In the genomic region with DNA sequence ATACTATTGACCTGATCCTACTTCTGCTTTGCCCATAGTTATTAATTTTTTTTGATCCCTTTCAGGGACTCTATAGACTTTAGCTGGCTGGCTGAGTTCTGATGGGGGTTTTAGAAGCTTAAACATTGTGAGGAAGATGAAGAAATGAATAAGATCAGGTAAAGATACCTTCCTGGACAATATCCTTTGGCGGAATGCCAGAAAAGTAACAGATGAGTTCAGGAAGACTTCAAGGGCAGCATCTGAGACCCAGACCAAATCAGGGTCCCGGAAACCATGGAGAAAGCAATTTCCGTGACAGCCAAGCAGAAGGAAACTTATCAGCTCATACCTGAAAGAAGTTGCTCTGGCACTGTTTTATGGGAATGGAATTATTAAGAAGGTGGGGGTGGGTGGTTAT, we compare ENCODE assay signal across 24 cellular contexts.
DNase-seq lines count a peak whose midpoint lies in the region; ATAC-seq and TF ChIP-seq lines count a peak whose summit lies in the region.
"Had no signal": no experiment of that assay in that cellular context is flagged by ENCODE, and none has a peak within 500 bp of the region (broad histone marks: within the 10 kb centered on the region; RNA-seq: fewer than 3 reads in every experiment).

No MANE protein-coding gene starts in this region.

- no peak for ATAC-seq in CD8-positive, alpha-beta T cell
- no peak for ATAC-seq in activated CD8-positive, alpha-beta T cell treated with anti-CD3 and anti-CD28 coated beads for 36 hours
- no peak for ATAC-seq in effector memory CD8-positive, alpha-beta T cell (replicated peaks)
- ATAC-seq in GM23338, result no peak
- ATAC-seq: foreskin keratinocyte, heart left ventricle, pancreas had no signal

- H3K4me3 ChIP-seq in CD8-positive, alpha-beta T cell (ENCODE audit: low read depth, low read length), result no peak overlapping the region
- no peak overlapping the region for H3K4me3 ChIP-seq in GM23338
- H3K4me3 ChIP-seq: ascending aorta, cardiac muscle cell, coronary artery, esophagus muscularis mucosa, heart left ventricle, lung, pancreas, SJSA1 had no signal

- H3K4me2 ChIP-seq in GM23338, result no peak overlapping the region

- CTCF ChIA-PET in activated CD4-positive, alpha-beta T cell treated with anti-CD3 and anti-CD28 coated beads, Interleukin-2, amount 10 ng/mL, durations not matched to agents 7 days and 5 days (lab: Charles Lee), result interaction anchor here (0.6 to 2.7 kb wide), 8 partner anchors 9 to 905 kb away, joined by 3 to 11 read pairs (median 4); no protein-coding TSS in a partner anchor
- CTCF ChIA-PET in CD8-positive, alpha-beta T cell (lab: Charles Lee), result interaction anchor here (1.0 to 10.5 kb wide), 13 partner anchors 10 to 905 kb away, joined by 3 to 109 read pairs (median 4); no protein-coding TSS in a partner anchor
- CTCF ChIA-PET in activated CD8-positive, alpha-beta T cell treated with anti-CD3 and anti-CD28 coated beads for 36 hours (lab: Charles Lee), result interaction anchor here (0.7 to 7.8 kb wide), 14 partner anchors 9 to 904 kb away, joined by 3 to 51 read pairs (median 4); no protein-coding TSS in a partner anchor

- DNase-seq in activated CD4-positive, alpha-beta T cell treated with anti-CD3 and anti-CD28 coated beads, Interleukin-2, amount 10 ng/mL, durations not matched to agents 7 days and 5 days, result no peak
- no peak for DNase-seq in activated CD4-positive, alpha-beta T cell treated with anti-CD3 and anti-CD28 coated beads, Interleukin-2, amount 50 U/mL, for 48 hours
- DNase-seq in CD8-positive, alpha-beta T cell, result no peak
- no peak for DNase-seq in activated CD8-positive, alpha-beta T cell treated with anti-CD3 and anti-CD28 coated beads for 36 hours
- no peak for DNase-seq in effector memory CD8-positive, alpha-beta T cell
- no peak for DNase-seq in GM23338 (ENCODE audit: low spot score)
- DNase-seq in posterior cingulate gyrus, result no peak
- no peak for DNase-seq in occipital lobe (lab: John Stamatoyannopoulos, UW)
- DNase-seq: BE2C; Caco-2; foreskin keratinocyte; H7; heart left ventricle; MM.1S; NCI-H2029; NCI-H226; pancreas; stimulated activated CD4-positive, alpha-beta T cell treated with anti-CD3 and anti-CD28 coated beads, Interleukin-2, amount 100 ng/mL, for 48 hours had no signal

- H3K27ac ChIP-seq in CD8-positive, alpha-beta T cell (ENCODE audit: low read depth, low read length), result peak overlapping the region; percentile 23
- H3K27ac ChIP-seq in GM23338 (ENCODE audit: low read depth), result no peak overlapping the region
- H3K27ac ChIP-seq: ascending aorta, cardiac muscle cell, coronary artery, esophagus muscularis mucosa, foreskin keratinocyte, pancreas, SJSA1 had no signal

- peak overlapping the region; percentile 93 for H3K27ac Mint-ChIP-seq in activated CD4-positive, alpha-beta T cell treated with anti-CD3 and anti-CD28 coated beads, Interleukin-2, amount 10 ng/mL, durations not matched to agents 7 days and 5 days
- H3K27ac Mint-ChIP-seq in CD8-positive, alpha-beta T cell, result peak overlapping the region; percentile 93
- H3K27ac Mint-ChIP-seq in activated CD8-positive, alpha-beta T cell treated with anti-CD3 and anti-CD28 coated beads for 36 hours, result peak overlapping the region; percentile 83
- H3K27ac Mint-ChIP-seq in effector memory CD8-positive, alpha-beta T cell, result peak overlapping the region; percentile 82 to 90
- H3K27ac Mint-ChIP-seq in GM23338, result no peak overlapping the region

- no peaks in the 10 kb centered on the region for H3K36me3 ChIP-seq in CD8-positive, alpha-beta T cell (ENCODE audit: insufficient read depth, low read length)
- no peaks in the 10 kb centered on the region for H3K36me3 ChIP-seq in GM23338 (ENCODE audit: insufficient read depth)
- H3K36me3 ChIP-seq: ascending aorta, BE2C, cardiac muscle cell, esophagus muscularis mucosa, heart left ventricle, pancreas, SJSA1 had no signal

- H3K36me3 Mint-ChIP-seq in activated CD4-positive, alpha-beta T cell treated with anti-CD3 and anti-CD28 coated beads, Interleukin-2, amount 10 ng/mL, durations not matched to agents 7 days and 5 days (ENCODE audit: low read depth), result peaks cover 20% of the 10 kb centered on the region
- H3K36me3 Mint-ChIP-seq in CD8-positive, alpha-beta T cell, result no peaks in the 10 kb centered on the region
- H3K36me3 Mint-ChIP-seq in activated CD8-positive, alpha-beta T cell treated with anti-CD3 and anti-CD28 coated beads for 36 hours (ENCODE audit: low read depth), result no peaks in the 10 kb centered on the region
- H3K36me3 Mint-ChIP-seq in effector memory CD8-positive, alpha-beta T cell (ENCODE audit: insufficient read depth), result peaks cover 3% of the 10 kb centered on the region
- H3K36me3 Mint-ChIP-seq in GM23338 (ENCODE audit: low read depth), result no peaks in the 10 kb centered on the region; the same call in 2 of the 3 replicates

- peaks cover 85% of the 10 kb centered on the region for H3K4me1 Mint-ChIP-seq in activated CD4-positive, alpha-beta T cell treated with anti-CD3 and anti-CD28 coated beads, Interleukin-2, amount 10 ng/mL, durations not matched to agents 7 days and 5 days
- peaks cover 89% of the 10 kb centered on the region for H3K4me1 Mint-ChIP-seq in CD8-positive, alpha-beta T cell (ENCODE audit: low read depth)
- H3K4me1 Mint-ChIP-seq in activated CD8-positive, alpha-beta T cell treated with anti-CD3 and anti-CD28 coated beads for 36 hours (ENCODE audit: low read depth), result peaks cover 73% of the 10 kb centered on the region
- peaks cover 62 to 71% of the 10 kb centered on the region in 2 donors for H3K4me1 Mint-ChIP-seq in effector memory CD8-positive, alpha-beta T cell (ENCODE audit: low read depth in 2 of 2)
- peaks cover 8% of the 10 kb centered on the region; the same call in 1 of the 3 replicates for H3K4me1 Mint-ChIP-seq in GM23338

- no peaks in the 10 kb centered on the region for H3F3A ChIP-seq in GM23338 (replicated peaks; ENCODE audit: low read depth)

- no peak for TF ChIP-seq CTCF in CD8-positive, alpha-beta T cell (IDR thresholded peaks at IDR 0.05)
- TF ChIP-seq CTCF in activated CD8-positive, alpha-beta T cell treated with anti-CD3 and anti-CD28 coated beads for 36 hours (IDR thresholded peaks at IDR 0.05), result no peak
- no peak for TF ChIP-seq CTCF in GM23338 (conservative IDR thresholded peaks at IDR 0.05; ENCODE audit: low read depth in 2 of 2)

- H3K4me3 Mint-ChIP-seq in activated CD4-positive, alpha-beta T cell treated with anti-CD3 and anti-CD28 coated beads, Interleukin-2, amount 10 ng/mL, durations not matched to agents 7 days and 5 days, result no peak overlapping the region
- H3K4me3 Mint-ChIP-seq in CD8-positive, alpha-beta T cell, result peak overlapping the region; percentile 57
- no peak overlapping the region for H3K4me3 Mint-ChIP-seq in activated CD8-positive, alpha-beta T cell treated with anti-CD3 and anti-CD28 coated beads for 36 hours
- peak overlapping the region; percentile 57 to 67 for H3K4me3 Mint-ChIP-seq in effector memory CD8-positive, alpha-beta T cell
- no peak overlapping the region for H3K4me3 Mint-ChIP-seq in GM23338

- no peak overlapping the region for H2AFZ ChIP-seq in GM23338

- intact Hi-C loops in CD8-positive, alpha-beta T cell (cut with DNase I, micrococcal nuclease), result loop anchor here (2.0 to 10.0 kb wide), 4 partner anchors 69 to 924 kb away; partner anchors contain the start of genes ATP1B1 (in 1 of the 2), BLZF1 (in 1 of the 2) and NME7 (in 1 of the 2)
- intact Hi-C loops in activated CD8-positive, alpha-beta T cell treated with anti-CD3 and anti-CD28 coated beads for 36 hours (cut with micrococcal nuclease), result loop anchor here (5.0 kb wide), 3 partner anchors 69 to 129 kb away; no protein-coding TSS in a partner anchor
- intact Hi-C loops in posterior cingulate gyrus (cut with DNase I), result loop anchor here (10.0 kb wide), 1 partner anchor 901 kb away; no protein-coding TSS in a partner anchor

- H3K9me3 Mint-ChIP-seq in activated CD4-positive, alpha-beta T cell treated with anti-CD3 and anti-CD28 coated beads, Interleukin-2, amount 10 ng/mL, durations not matched to agents 7 days and 5 days, result peaks cover 9% of the 10 kb centered on the region
- H3K9me3 Mint-ChIP-seq in CD8-positive, alpha-beta T cell, result no peaks in the 10 kb centered on the region
- H3K9me3 Mint-ChIP-seq in activated CD8-positive, alpha-beta T cell treated with anti-CD3 and anti-CD28 coated beads for 36 hours, result peaks cover 2% of the 10 kb centered on the region
- peaks cover 0 to 1% of the 10 kb centered on the region in 2 donors for H3K9me3 Mint-ChIP-seq in effector memory CD8-positive, alpha-beta T cell
- no peaks in the 10 kb centered on the region; the same call in 2 of the 3 replicates for H3K9me3 Mint-ChIP-seq in GM23338

- peaks cover 3% of the 10 kb centered on the region; the same call in 1 of the 2 replicates for H3K9me2 ChIP-seq in GM23338 (ENCODE audit: insufficient read depth)

- H4K20me1 ChIP-seq in GM23338 (replicated peaks; ENCODE audit: insufficient read depth), result no peaks in the 10 kb centered on the region

- no peaks in the 10 kb centered on the region for H3K79me2 ChIP-seq in GM23338 (replicated peaks; ENCODE audit: insufficient read depth)

- POLR2A ChIA-PET in activated CD4-positive, alpha-beta T cell treated with anti-CD3 and anti-CD28 coated beads, Interleukin-2, amount 10 ng/mL, durations not matched to agents 7 days and 5 days (lab: Charles Lee), result interaction anchor here (1.0 kb wide), 1 partner anchor 78 kb away, joined by 4 read pairs; no protein-coding TSS in a partner anchor
- POLR2A ChIA-PET in CD8-positive, alpha-beta T cell (lab: Charles Lee), result interaction anchor here (1.1 to 1.6 kb wide), 6 partner anchors 12 to 160 kb away, joined by 3 to 8 read pairs (median 3); no protein-coding TSS in a partner anchor
- POLR2A ChIA-PET in activated CD8-positive, alpha-beta T cell treated with anti-CD3 and anti-CD28 coated beads for 36 hours (lab: Charles Lee), result interaction anchor here (0.8 to 1.1 kb wide), 3 partner anchors 74 to 92 kb away, joined by 3 to 4 read pairs (median 3); no protein-coding TSS in a partner anchor

- H3K27me3 ChIP-seq in CD8-positive, alpha-beta T cell (ENCODE audit: insufficient read depth, low read length), result no peaks in the 10 kb centered on the region
- no peaks in the 10 kb centered on the region for H3K27me3 ChIP-seq in GM23338 (ENCODE audit: insufficient read depth)
- H3K27me3 ChIP-seq: ascending aorta, BE2C, cardiac muscle cell, esophagus muscularis mucosa, heart left ventricle, pancreas, SJSA1 had no signal

- H3K27me3 Mint-ChIP-seq in activated CD4-positive, alpha-beta T cell treated with anti-CD3 and anti-CD28 coated beads, Interleukin-2, amount 10 ng/mL, durations not matched to agents 7 days and 5 days, result no peaks in the 10 kb centered on the region
- H3K27me3 Mint-ChIP-seq in CD8-positive, alpha-beta T cell (ENCODE audit: low read depth), result no peaks in the 10 kb centered on the region
- H3K27me3 Mint-ChIP-seq in activated CD8-positive, alpha-beta T cell treated with anti-CD3 and anti-CD28 coated beads for 36 hours, result no peaks in the 10 kb centered on the region
- H3K27me3 Mint-ChIP-seq in effector memory CD8-positive, alpha-beta T cell, result no peaks in the 10 kb centered on the region
- peaks cover 2% of the 10 kb centered on the region for H3K27me3 Mint-ChIP-seq in GM23338 (ENCODE audit: insufficient read depth, low read depth, poor library complexity)

- H3K9me3 ChIP-seq in CD8-positive, alpha-beta T cell (ENCODE audit: low read length), result no peaks in the 10 kb centered on the region
- H3K9me3 ChIP-seq: ascending aorta, BE2C, Caco-2, esophagus muscularis mucosa, heart left ventricle, pancreas, SJSA1 had no signal

- H3K4me1 ChIP-seq in CD8-positive, alpha-beta T cell (ENCODE audit: insufficient read depth, low read length), result peaks cover 71% of the 10 kb centered on the region
- H3K4me1 ChIP-seq in GM23338 (ENCODE audit: insufficient read depth), result no peaks in the 10 kb centered on the region
- H3K4me1 ChIP-seq: ascending aorta, foreskin keratinocyte, pancreas, SJSA1 had no signal

Comparison
In these comparisons a context has a peak if more than half of its experiments do, and no peak if none do; other contexts are left out.
1. H3K4me3 Mint-ChIP-seq: peak in CD8-positive, alpha-beta T cell (single experiment) and effector memory CD8-positive, alpha-beta T cell (2 of 2); none in activated CD4-positive, alpha-beta T cell treated with anti-CD3 and anti-CD28 coated beads, Interleukin-2, amount 10 ng/mL, durations not matched to agents 7 days and 5 days (single experiment), activated CD8-positive, alpha-beta T cell treated with anti-CD3 and anti-CD28 coated beads for 36 hours (single experiment) and GM23338 (single experiment).